In the genomic region with DNA sequence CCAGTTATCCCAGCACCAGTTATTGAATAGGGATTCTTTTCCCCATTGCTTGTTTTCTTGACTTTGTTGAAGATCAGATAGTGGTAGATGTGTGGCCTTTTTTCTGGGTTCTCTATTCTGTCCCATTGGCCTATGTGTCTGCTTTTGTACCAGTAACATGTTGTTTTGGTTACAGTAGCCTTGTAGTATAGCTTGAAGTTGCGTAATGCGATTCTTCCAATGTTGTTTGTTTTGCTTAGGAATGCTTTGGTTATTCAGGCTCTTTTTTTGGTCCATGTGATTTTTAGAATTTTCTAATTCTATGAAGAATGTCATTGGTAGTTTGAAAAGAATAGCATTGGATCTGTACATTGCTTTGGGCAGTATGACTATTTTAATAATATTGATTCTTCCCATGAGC, we compare ENCODE assay signal across 21 cellular contexts.
"Had no signal": no experiment of that assay in that cellular context is flagged by ENCODE, and none has a peak within 500 bp of the region (broad histone marks: within the 10 kb centered on the region; RNA-seq: fewer than 3 reads in every experiment).

No MANE protein-coding gene starts in this region.

- ATAC-seq: body of pancreas, foreskin keratinocyte, natural killer cell, upper lobe of right lung had no signal

- H3K27me3 ChIP-seq: body of pancreas, foreskin keratinocyte, upper lobe of right lung had no signal

- H3K27ac ChIP-seq: body of pancreas, foreskin keratinocyte, left ventricle myocardium inferior, upper lobe of right lung had no signal

- H3K36me3 ChIP-seq: left ventricle myocardium inferior, upper lobe of right lung had no signal

- H3K4me1 ChIP-seq: body of pancreas, foreskin keratinocyte, left ventricle myocardium inferior, upper lobe of right lung had no signal

- H3K9me3 ChIP-seq: body of pancreas, left ventricle myocardium inferior, upper lobe of right lung had no signal

- H3K4me3 ChIP-seq: body of pancreas, left ventricle myocardium inferior, upper lobe of right lung had no signal

- DNase-seq: activated CD4-positive, alpha-beta memory T cell treated with anti-CD3 and anti-CD28 coated beads for 36 hours; activated CD4-positive, alpha-beta T cell treated with anti-CD3 and anti-CD28 coated beads for 48 hours; activated CD4-positive, CD25-positive, alpha-beta regulatory T cell; activated naive CD4-positive, alpha-beta T cell treated with Interleukin-2 at 50 U/mL for 16 hours; activated naive CD8-positive, alpha-beta T cell treated with anti-CD3 and anti-CD28 coated beads for 36 hours; activated T-cell treated with anti-CD3 and anti-CD28 coated beads, Interleukin-2, amount 50 U/mL, for 48 hours; amygdala; body of pancreas; caudate nucleus; dermis blood vessel endothelial cell; effector CD8-positive, alpha-beta T cell; erythroblast; foreskin keratinocyte; hippocampal formation; left ventricle myocardium inferior; natural killer cell; retina; stimulated activated CD4-positive, alpha-beta T cell treated with anti-CD3 and anti-CD28 coated beads, Interleukin-4, amount 100 ng/mL, for 1 hour; stimulated activated naive CD4-positive, alpha-beta T cell; T1000; upper lobe of right lung had no signal
